1 cellular context compared by ENCODE assay signal in the genomic region with DNA sequence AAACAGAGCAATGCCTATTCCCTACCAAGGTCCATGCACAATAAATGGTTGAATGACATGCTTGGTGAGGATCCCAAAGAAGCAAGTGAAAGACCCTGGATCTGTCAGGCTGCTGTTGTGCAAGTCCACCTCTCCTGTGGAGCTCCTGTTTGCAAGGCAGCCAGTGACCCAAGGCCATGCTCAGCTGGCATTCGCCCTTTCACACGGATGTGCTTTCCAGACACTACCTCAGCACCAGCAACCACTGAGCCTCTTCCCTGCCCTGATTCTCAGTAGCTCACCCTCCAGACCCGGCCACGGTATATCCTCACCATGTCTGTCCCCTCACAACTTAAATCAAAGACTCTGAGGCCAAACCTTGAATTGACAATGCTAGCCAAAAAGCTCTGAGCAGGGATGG.
TF ChIP-seq lines count a peak whose summit lies in the region.

No MANE protein-coding gene starts in this region.

TF ChIP-seq in HepG2, 621 proteins besides CTCF, POLR2A, EP300 and RAD21 (continued from another document and continues in another):
- TF ChIP-seq, protein P1, sequence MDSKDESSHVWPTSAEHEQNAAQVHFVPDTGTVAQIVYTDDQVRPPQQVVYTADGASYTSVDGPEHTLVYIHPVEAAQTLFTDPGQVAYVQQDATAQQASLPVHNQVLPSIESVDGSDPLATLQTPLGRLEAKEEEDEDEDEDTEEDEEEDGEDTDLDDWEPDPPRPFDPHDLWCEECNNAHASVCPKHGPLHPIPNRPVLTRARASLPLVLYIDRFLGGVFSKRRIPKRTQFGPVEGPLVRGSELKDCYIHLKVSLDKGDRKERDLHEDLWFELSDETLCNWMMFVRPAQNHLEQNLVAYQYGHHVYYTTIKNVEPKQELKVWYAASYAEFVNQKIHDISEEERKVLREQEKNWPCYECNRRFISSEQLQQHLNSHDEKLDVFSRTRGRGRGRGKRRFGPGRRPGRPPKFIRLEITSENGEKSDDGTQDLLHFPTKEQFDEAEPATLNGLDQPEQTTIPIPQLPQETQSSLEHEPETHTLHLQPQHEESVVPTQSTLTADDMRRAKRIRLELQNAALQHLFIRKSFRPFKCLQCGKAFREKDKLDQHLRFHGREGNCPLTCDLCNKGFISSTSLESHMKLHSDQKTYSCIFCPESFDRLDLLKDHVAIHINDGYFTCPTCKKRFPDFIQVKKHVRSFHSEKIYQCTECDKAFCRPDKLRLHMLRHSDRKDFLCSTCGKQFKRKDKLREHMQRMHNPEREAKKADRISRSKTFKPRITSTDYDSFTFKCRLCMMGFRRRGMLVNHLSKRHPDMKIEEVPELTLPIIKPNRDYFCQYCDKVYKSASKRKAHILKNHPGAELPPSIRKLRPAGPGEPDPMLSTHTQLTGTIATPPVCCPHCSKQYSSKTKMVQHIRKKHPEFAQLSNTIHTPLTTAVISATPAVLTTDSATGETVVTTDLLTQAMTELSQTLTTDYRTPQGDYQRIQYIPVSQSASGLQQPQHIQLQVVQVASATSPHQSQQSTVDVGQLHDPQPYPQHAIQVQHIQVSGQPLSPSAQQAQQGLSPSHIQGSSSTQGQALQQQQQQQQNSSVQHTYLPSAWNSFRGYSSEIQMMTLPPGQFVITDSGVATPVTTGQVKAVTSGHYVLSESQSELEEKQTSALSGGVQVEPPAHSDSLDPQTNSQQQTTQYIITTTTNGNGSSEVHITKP (CRISPR knock-in tag; IDR thresholded peaks at IDR 0.05; ENCODE audit: low read depth) = no peak
- TF ChIP-seq CCDC6 (CRISPR knock-in tag; IDR thresholded peaks at IDR 0.05) = no peak
- TF ChIP-seq, protein P2, sequence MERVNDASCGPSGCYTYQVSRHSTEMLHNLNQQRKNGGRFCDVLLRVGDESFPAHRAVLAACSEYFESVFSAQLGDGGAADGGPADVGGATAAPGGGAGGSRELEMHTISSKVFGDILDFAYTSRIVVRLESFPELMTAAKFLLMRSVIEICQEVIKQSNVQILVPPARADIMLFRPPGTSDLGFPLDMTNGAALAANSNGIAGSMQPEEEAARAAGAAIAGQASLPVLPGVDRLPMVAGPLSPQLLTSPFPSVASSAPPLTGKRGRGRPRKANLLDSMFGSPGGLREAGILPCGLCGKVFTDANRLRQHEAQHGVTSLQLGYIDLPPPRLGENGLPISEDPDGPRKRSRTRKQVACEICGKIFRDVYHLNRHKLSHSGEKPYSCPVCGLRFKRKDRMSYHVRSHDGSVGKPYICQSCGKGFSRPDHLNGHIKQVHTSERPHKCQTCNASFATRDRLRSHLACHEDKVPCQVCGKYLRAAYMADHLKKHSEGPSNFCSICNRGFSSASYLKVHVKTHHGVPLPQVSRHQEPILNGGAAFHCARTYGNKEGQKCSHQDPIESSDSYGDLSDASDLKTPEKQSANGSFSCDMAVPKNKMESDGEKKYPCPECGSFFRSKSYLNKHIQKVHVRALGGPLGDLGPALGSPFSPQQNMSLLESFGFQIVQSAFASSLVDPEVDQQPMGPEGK (CRISPR knock-in tag; IDR thresholded peaks at IDR 0.05) = no peak
- TF ChIP-seq SALL1 (CRISPR knock-in tag; IDR thresholded peaks at IDR 0.05) = peak; percentile 85
- TF ChIP-seq JUNB (CRISPR knock-in tag; IDR thresholded peaks at IDR 0.05; ENCODE audit: borderline replicate concordance) = no peak
- peak; percentile 23 for TF ChIP-seq SKI (IDR thresholded peaks at IDR 0.05; ENCODE audit: partially characterized antibody)
- TF ChIP-seq USF2 (IDR thresholded peaks at IDR 0.05; ENCODE audit: low read depth, low read length) = no peak
- TF ChIP-seq USF2 (CRISPR knock-in tag; IDR thresholded peaks at IDR 0.05; ENCODE audit: borderline replicate concordance) = no peak
- TF ChIP-seq FOSL1 (CRISPR knock-in tag; IDR thresholded peaks at IDR 0.05; ENCODE audit: borderline replicate concordance) = no peak
- TF ChIP-seq, protein P3, sequence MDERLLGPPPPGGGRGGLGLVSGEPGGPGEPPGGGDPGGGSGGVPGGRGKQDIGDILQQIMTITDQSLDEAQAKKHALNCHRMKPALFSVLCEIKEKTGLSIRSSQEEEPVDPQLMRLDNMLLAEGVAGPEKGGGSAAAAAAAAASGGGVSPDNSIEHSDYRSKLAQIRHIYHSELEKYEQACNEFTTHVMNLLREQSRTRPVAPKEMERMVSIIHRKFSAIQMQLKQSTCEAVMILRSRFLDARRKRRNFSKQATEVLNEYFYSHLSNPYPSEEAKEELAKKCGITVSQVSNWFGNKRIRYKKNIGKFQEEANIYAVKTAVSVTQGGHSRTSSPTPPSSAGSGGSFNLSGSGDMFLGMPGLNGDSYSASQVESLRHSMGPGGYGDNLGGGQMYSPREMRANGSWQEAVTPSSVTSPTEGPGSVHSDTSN (CRISPR knock-in tag; IDR thresholded peaks at IDR 0.05) = no peak
- no peak for TF ChIP-seq GZF1 (CRISPR knock-in tag; IDR thresholded peaks at IDR 0.05)
- peak; percentile 64; the same call in 1 of the 2 replicates for TF ChIP-seq SAP130 (CRISPR knock-in tag; IDR thresholded peaks at IDR 0.05; ENCODE audit: low read depth)
- TF ChIP-seq ATF5 (CRISPR knock-in tag; IDR thresholded peaks at IDR 0.05; ENCODE audit: low read depth) = no peak
- TF ChIP-seq ZNF274 (CRISPR knock-in tag; IDR thresholded peaks at IDR 0.05) = no peak
- peak; percentile 62; the same call in 1 of the 2 replicates for TF ChIP-seq POGZ (CRISPR knock-in tag; IDR thresholded peaks at IDR 0.05)
- no peak for TF ChIP-seq PRPF4 (IDR thresholded peaks at IDR 0.05; ENCODE audit: low read depth, low read length, poor library complexity, severe bottlenecking)
- 0 out of 2 replicates have a peak, but pooled peaks have one; percentile 54 for TF ChIP-seq ZNF354B (CRISPR knock-in tag; IDR thresholded peaks at IDR 0.05)
- TF ChIP-seq ZNF556 (CRISPR knock-in tag; IDR thresholded peaks at IDR 0.05; ENCODE audit: borderline replicate concordance) = no peak
- no peak for TF ChIP-seq NPAS2 (CRISPR knock-in tag; IDR thresholded peaks at IDR 0.05; ENCODE audit: borderline replicate concordance)
- no peak for TF ChIP-seq ZNF674 (CRISPR knock-in tag; IDR thresholded peaks at IDR 0.05; ENCODE audit: low read depth)
- TF ChIP-seq MXD4 (CRISPR knock-in tag; IDR thresholded peaks at IDR 0.05) = no peak
- TF ChIP-seq ZBTB21 (CRISPR knock-in tag; IDR thresholded peaks at IDR 0.05) = no peak
- TF ChIP-seq ZNF580 (CRISPR knock-in tag; IDR thresholded peaks at IDR 0.05; ENCODE audit: borderline replicate concordance, low read depth) = no peak
- no peak for TF ChIP-seq TRAFD1 (CRISPR knock-in tag; IDR thresholded peaks at IDR 0.05; ENCODE audit: borderline replicate concordance)
- no peak for TF ChIP-seq SIN3B (IDR thresholded peaks at IDR 0.05; ENCODE audit: low read length)
- TF ChIP-seq PAXIP1 (CRISPR knock-in tag; conservative IDR thresholded peaks at IDR 0.05) = peak; percentile 34; the same call in 1 of the 2 replicates
- no peak for TF ChIP-seq DNMT3B (CRISPR knock-in tag; conservative IDR thresholded peaks at IDR 0.05)
- no peak for TF ChIP-seq PITX1 (CRISPR knock-in tag; IDR thresholded peaks at IDR 0.05)
- no peak for TF ChIP-seq SMC3 (IDR thresholded peaks at IDR 0.05; ENCODE audit: low read length)
- peak; percentile 87 for TF ChIP-seq ZNF687 (CRISPR knock-in tag; IDR thresholded peaks at IDR 0.05)
- TF ChIP-seq ZZZ3 (CRISPR knock-in tag; IDR thresholded peaks at IDR 0.05; ENCODE audit: borderline replicate concordance) = no peak
- TF ChIP-seq ZNF644 (CRISPR knock-in tag; IDR thresholded peaks at IDR 0.05; ENCODE audit: low read depth) = peak; percentile 77
- TF ChIP-seq SMAD1 (CRISPR knock-in tag; IDR thresholded peaks at IDR 0.05; ENCODE audit: borderline replicate concordance, low read depth) = no peak
- TF ChIP-seq ZNF501 (CRISPR knock-in tag; IDR thresholded peaks at IDR 0.05) = no peak
- TF ChIP-seq HIVEP1 (CRISPR knock-in tag; IDR thresholded peaks at IDR 0.05) = no peak
- no peak for TF ChIP-seq ZNF572 (CRISPR knock-in tag; IDR thresholded peaks at IDR 0.05)
